In the genomic region with DNA sequence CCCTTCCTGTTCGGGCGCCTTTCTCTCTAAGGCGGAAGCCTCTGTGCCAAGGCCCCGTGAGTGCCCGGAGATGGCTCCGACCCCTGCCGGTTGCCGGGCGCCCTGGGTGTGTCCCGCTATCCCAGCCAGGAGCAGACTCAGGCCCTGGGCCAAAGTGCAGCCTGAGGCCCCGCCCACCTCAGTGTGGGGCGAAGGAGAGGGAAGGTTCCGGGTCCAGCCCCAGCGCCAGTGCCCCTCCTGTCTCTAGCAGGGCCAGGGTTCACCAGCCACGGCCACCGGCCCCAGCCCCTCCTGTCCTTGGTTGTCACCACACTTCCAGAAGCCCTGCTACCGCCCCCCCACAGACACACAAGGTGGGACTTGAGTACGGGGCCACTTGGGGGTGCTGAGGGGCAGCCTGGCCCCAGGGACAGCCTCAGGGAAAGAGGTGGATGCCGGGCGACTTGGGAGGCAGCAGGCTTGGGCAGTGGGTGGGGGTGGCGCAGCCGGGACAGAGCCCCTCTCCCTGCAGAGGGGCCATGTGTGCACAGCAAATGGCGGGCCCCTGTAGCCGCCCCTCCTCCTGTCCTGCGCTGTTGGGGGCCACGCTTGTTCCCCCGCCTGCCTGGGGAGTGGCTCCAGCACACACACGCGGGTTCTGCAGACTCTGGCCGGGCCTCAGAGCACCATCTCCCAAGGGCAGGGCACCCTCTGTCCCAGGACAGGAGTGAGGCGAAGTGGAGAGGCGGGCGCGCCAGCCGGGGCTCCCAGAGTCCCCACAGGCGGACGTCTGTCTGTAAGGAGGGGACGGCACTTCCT, we compare ENCODE assay signal across 1 cellular context.
TF ChIP-seq lines count a peak whose summit lies in the region.

No MANE protein-coding gene starts in this region.

TF ChIP-seq in HepG2, 621 proteins besides CTCF, POLR2A, EP300 and RAD21 (continued from another document and continues in another):
- TF ChIP-seq, protein P1, sequence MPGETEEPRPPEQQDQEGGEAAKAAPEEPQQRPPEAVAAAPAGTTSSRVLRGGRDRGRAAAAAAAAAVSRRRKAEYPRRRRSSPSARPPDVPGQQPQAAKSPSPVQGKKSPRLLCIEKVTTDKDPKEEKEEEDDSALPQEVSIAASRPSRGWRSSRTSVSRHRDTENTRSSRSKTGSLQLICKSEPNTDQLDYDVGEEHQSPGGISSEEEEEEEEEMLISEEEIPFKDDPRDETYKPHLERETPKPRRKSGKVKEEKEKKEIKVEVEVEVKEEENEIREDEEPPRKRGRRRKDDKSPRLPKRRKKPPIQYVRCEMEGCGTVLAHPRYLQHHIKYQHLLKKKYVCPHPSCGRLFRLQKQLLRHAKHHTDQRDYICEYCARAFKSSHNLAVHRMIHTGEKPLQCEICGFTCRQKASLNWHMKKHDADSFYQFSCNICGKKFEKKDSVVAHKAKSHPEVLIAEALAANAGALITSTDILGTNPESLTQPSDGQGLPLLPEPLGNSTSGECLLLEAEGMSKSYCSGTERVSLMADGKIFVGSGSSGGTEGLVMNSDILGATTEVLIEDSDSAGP (CRISPR knock-in tag; IDR thresholded peaks at IDR 0.05; ENCODE audit: borderline replicate concordance) = peak; percentile 93; the same call in 1 of the 2 replicates
- TF ChIP-seq CC2D1A (CRISPR knock-in tag; IDR thresholded peaks at IDR 0.05) (no peak), ZBTB1 (CRISPR knock-in tag; IDR thresholded peaks at IDR 0.05; ENCODE audit: borderline replicate concordance) (no peak), PAF1 (CRISPR knock-in tag; IDR thresholded peaks at IDR 0.05) (no peak), ZNF441 (CRISPR knock-in tag; IDR thresholded peaks at IDR 0.05; ENCODE audit: borderline replicate concordance) (no peak; the same call in 1 of the 2 replicates), SOX6 (IDR thresholded peaks at IDR 0.05) (no peak), SOX6 (CRISPR knock-in tag; IDR thresholded peaks at IDR 0.05) (peak; percentile 83), ZNF720 (CRISPR knock-in tag; IDR thresholded peaks at IDR 0.05) (no peak), CBX5 (CRISPR knock-in tag; IDR thresholded peaks at IDR 0.05; ENCODE audit: borderline replicate concordance) (no peak; the same call in 1 of the 2 replicates), BHLHE40 (IDR thresholded peaks at IDR 0.05; ENCODE audit: low read length) (no peak), TBP (CRISPR knock-in tag; IDR thresholded peaks at IDR 0.05) (no peak; the same call in 1 of the 2 replicates), HDAC6 (IDR thresholded peaks at IDR 0.05; ENCODE audit: low read depth, low read length) (no peak), ZNF225 (CRISPR knock-in tag; IDR thresholded peaks at IDR 0.05) (no peak; the same call in 1 of the 2 replicates), ZMYM3 (CRISPR knock-in tag; IDR thresholded peaks at IDR 0.05) (peak; percentile 38), ZNF547 (CRISPR knock-in tag; IDR thresholded peaks at IDR 0.05) (peak; percentile 76; the same call in 1 of the 2 replicates), ZNF383 (CRISPR knock-in tag; IDR thresholded peaks at IDR 0.05; ENCODE audit: borderline replicate concordance) (peak; percentile 87; the same call in 1 of the 2 replicates), REL (CRISPR knock-in tag; conservative IDR thresholded peaks at IDR 0.05) (no peak; the same call in 1 of the 2 replicates), KLF11 (CRISPR knock-in tag; IDR thresholded peaks at IDR 0.05) (no peak), CENPT (CRISPR knock-in tag; IDR thresholded peaks at IDR 0.05; ENCODE audit: low read depth) (no peak), ZNF160 (CRISPR knock-in tag; IDR thresholded peaks at IDR 0.05) (no peak), RAD51 (IDR thresholded peaks at IDR 0.05; ENCODE audit: borderline replicate concordance) (no peak), ZSCAN21 (CRISPR knock-in tag; IDR thresholded peaks at IDR 0.05; ENCODE audit: borderline replicate concordance) (peak; percentile 77; the same call in 1 of the 2 replicates), ZNF264 (CRISPR knock-in tag; IDR thresholded peaks at IDR 0.05) (0 out of 2 replicates have a peak, but pooled peaks have one; percentile 33), BORCS8-MEF2B (CRISPR knock-in tag; IDR thresholded peaks at IDR 0.05) (peak; percentile 23; the same call in 1 of the 2 replicates), PLRG1 (conservative IDR thresholded peaks at IDR 0.05) (no peak), HIVEP1 (CRISPR knock-in tag; IDR thresholded peaks at IDR 0.05) (peak; percentile 76), ZBTB21 (CRISPR knock-in tag; IDR thresholded peaks at IDR 0.05) (no peak), ZNF350 (CRISPR knock-in tag; IDR thresholded peaks at IDR 0.05; ENCODE audit: borderline replicate concordance, low read depth) (peak; percentile 90), ZNF10 (CRISPR knock-in tag; IDR thresholded peaks at IDR 0.05; ENCODE audit: borderline replicate concordance, low read depth) (no peak), ZNF292 (CRISPR knock-in tag; IDR thresholded peaks at IDR 0.05; ENCODE audit: borderline replicate concordance, low read depth) (no peak; the same call in none of the 2 replicates), SOX5 (CRISPR knock-in tag; IDR thresholded peaks at IDR 0.05; ENCODE audit: borderline replicate concordance) (peak; percentile 50; the same call in 1 of the 2 replicates), ZNF644 (CRISPR knock-in tag; IDR thresholded peaks at IDR 0.05; ENCODE audit: low read depth) (no peak), CENPX (CRISPR knock-in tag; IDR thresholded peaks at IDR 0.05) (no peak)
- TF ChIP-seq, protein P2, sequence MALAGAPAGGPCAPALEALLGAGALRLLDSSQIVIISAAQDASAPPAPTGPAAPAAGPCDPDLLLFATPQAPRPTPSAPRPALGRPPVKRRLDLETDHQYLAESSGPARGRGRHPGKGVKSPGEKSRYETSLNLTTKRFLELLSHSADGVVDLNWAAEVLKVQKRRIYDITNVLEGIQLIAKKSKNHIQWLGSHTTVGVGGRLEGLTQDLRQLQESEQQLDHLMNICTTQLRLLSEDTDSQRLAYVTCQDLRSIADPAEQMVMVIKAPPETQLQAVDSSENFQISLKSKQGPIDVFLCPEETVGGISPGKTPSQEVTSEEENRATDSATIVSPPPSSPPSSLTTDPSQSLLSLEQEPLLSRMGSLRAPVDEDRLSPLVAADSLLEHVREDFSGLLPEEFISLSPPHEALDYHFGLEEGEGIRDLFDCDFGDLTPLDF (CRISPR knock-in tag; IDR thresholded peaks at IDR 0.05) = peak; percentile 55; the same call in 1 of the 2 replicates
- TF ChIP-seq, protein P3, sequence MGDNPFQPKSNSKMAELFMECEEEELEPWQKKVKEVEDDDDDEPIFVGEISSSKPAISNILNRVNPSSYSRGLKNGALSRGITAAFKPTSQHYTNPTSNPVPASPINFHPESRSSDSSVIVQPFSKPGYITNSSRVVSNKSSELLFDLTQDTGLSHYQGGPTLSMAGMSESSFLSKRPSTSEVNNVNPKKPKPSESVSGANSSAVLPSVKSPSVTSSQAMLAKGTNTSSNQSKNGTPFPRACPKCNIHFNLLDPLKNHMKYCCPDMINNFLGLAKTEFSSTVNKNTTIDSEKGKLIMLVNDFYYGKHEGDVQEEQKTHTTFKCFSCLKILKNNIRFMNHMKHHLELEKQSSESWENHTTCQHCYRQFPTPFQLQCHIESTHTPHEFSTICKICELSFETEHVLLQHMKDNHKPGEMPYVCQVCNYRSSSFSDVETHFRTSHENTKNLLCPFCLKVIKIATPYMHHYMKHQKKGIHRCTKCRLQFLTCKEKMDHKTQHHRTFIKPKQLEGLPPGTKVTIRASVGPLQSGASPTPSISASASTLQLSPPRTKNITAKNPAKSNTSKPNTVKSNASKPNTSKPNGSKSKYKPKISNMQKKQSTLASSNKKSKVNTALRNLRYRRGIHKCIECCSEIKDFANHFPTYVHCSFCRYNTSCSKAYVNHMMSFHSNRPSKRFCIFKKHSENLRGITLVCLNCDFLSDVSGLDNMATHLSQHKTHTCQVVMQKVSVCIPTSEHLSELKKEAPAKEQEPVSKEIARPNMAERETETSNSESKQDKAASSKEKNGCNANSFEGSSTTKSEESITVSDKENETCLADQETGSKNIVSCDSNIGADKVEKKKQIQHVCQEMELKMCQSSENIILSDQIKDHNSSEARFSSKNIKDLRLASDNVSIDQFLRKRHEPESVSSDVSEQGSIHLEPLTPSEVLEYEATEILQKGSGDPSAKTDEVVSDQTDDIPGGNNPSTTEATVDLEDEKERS (CRISPR knock-in tag; IDR thresholded peaks at IDR 0.05) = no peak
- TF ChIP-seq, protein P4, sequence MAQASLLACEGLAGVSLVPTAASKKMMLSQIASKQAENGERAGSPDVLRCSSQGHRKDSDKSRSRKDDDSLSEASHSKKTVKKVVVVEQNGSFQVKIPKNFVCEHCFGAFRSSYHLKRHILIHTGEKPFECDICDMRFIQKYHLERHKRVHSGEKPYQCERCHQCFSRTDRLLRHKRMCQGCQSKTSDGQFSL (CRISPR knock-in tag; IDR thresholded peaks at IDR 0.05) = peak; percentile 99
- TF ChIP-seq, protein P5, sequence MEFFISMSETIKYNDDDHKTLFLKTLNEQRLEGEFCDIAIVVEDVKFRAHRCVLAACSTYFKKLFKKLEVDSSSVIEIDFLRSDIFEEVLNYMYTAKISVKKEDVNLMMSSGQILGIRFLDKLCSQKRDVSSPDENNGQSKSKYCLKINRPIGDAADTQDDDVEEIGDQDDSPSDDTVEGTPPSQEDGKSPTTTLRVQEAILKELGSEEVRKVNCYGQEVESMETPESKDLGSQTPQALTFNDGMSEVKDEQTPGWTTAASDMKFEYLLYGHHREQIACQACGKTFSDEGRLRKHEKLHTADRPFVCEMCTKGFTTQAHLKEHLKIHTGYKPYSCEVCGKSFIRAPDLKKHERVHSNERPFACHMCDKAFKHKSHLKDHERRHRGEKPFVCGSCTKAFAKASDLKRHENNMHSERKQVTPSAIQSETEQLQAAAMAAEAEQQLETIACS (CRISPR knock-in tag; IDR thresholded peaks at IDR 0.05) = no peak
- TF ChIP-seq, protein P6, sequence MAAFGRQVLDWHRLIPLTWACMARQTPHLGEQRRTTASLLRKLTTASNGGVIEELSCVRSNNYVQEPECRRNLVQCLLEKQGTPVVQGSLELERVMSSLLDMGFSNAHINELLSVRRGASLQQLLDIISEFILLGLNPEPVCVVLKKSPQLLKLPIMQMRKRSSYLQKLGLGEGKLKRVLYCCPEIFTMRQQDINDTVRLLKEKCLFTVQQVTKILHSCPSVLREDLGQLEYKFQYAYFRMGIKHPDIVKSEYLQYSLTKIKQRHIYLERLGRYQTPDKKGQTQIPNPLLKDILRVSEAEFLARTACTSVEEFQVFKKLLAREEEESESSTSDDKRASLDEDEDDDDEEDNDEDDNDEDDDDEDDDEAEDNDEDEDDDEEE (CRISPR knock-in tag; IDR thresholded peaks at IDR 0.05) = no peak; the same call in 1 of the 2 replicates
- TF ChIP-seq, protein P7, sequence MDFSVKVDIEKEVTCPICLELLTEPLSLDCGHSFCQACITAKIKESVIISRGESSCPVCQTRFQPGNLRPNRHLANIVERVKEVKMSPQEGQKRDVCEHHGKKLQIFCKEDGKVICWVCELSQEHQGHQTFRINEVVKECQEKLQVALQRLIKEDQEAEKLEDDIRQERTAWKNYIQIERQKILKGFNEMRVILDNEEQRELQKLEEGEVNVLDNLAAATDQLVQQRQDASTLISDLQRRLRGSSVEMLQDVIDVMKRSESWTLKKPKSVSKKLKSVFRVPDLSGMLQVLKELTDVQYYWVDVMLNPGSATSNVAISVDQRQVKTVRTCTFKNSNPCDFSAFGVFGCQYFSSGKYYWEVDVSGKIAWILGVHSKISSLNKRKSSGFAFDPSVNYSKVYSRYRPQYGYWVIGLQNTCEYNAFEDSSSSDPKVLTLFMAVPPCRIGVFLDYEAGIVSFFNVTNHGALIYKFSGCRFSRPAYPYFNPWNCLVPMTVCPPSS (IDR thresholded peaks at IDR 0.05) = no peak
- TF ChIP-seq, protein P8, sequence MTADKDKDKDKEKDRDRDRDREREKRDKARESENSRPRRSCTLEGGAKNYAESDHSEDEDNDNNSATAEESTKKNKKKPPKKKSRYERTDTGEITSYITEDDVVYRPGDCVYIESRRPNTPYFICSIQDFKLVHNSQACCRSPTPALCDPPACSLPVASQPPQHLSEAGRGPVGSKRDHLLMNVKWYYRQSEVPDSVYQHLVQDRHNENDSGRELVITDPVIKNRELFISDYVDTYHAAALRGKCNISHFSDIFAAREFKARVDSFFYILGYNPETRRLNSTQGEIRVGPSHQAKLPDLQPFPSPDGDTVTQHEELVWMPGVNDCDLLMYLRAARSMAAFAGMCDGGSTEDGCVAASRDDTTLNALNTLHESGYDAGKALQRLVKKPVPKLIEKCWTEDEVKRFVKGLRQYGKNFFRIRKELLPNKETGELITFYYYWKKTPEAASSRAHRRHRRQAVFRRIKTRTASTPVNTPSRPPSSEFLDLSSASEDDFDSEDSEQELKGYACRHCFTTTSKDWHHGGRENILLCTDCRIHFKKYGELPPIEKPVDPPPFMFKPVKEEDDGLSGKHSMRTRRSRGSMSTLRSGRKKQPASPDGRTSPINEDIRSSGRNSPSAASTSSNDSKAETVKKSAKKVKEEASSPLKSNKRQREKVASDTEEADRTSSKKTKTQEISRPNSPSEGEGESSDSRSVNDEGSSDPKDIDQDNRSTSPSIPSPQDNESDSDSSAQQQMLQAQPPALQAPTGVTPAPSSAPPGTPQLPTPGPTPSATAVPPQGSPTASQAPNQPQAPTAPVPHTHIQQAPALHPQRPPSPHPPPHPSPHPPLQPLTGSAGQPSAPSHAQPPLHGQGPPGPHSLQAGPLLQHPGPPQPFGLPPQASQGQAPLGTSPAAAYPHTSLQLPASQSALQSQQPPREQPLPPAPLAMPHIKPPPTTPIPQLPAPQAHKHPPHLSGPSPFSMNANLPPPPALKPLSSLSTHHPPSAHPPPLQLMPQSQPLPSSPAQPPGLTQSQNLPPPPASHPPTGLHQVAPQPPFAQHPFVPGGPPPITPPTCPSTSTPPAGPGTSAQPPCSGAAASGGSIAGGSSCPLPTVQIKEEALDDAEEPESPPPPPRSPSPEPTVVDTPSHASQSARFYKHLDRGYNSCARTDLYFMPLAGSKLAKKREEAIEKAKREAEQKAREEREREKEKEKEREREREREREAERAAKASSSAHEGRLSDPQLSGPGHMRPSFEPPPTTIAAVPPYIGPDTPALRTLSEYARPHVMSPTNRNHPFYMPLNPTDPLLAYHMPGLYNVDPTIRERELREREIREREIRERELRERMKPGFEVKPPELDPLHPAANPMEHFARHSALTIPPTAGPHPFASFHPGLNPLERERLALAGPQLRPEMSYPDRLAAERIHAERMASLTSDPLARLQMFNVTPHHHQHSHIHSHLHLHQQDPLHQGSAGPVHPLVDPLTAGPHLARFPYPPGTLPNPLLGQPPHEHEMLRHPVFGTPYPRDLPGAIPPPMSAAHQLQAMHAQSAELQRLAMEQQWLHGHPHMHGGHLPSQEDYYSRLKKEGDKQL (CRISPR knock-in tag; IDR thresholded peaks at IDR 0.05; ENCODE audit: low read depth) = peak; percentile 19
- TF ChIP-seq, protein P9, sequence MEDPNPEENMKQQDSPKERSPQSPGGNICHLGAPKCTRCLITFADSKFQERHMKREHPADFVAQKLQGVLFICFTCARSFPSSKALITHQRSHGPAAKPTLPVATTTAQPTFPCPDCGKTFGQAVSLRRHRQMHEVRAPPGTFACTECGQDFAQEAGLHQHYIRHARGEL (CRISPR knock-in tag; IDR thresholded peaks at IDR 0.05) = no peak
- TF ChIP-seq, protein P10, sequence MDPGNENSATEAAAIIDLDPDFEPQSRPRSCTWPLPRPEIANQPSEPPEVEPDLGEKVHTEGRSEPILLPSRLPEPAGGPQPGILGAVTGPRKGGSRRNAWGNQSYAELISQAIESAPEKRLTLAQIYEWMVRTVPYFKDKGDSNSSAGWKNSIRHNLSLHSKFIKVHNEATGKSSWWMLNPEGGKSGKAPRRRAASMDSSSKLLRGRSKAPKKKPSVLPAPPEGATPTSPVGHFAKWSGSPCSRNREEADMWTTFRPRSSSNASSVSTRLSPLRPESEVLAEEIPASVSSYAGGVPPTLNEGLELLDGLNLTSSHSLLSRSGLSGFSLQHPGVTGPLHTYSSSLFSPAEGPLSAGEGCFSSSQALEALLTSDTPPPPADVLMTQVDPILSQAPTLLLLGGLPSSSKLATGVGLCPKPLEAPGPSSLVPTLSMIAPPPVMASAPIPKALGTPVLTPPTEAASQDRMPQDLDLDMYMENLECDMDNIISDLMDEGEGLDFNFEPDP (CRISPR knock-in tag; conservative IDR thresholded peaks at IDR 0.05) = no peak
